In genomic region chr5:144169904-144170275, GRCh38 we compare ENCODE assay signal across 8 cellular contexts. TPM values are rescaled to one million over a fixed set of nuclear protein-coding genes. Genes with fewer than 3 reads are reported as not detected.
DNase-seq lines count a peak whose midpoint lies in the region; ATAC-seq and TF ChIP-seq lines count a peak whose summit lies in the region.

No MANE protein-coding gene starts in this region.

- peak overlapping the region; percentile 99 for H3K4me3 Mint-ChIP-seq in stimulated activated naive CD8-positive, alpha-beta T cell treated with anti-CD3 and anti-CD28 coated beads, Interleukin-15, Interleukin-2, amounts not matched to agents 100 ng/mL and 50 ng/mL, for 24 hours

- H3K27ac ChIP-seq in ascending aorta: peak overlapping the region; percentile 68 to 79
- H3K27ac ChIP-seq in lung (ENCODE audit: low read depth in 1 of 2, low read length in 1 of 2): peak overlapping the region; percentile 67 to 91

- H3K9me3 ChIP-seq in ascending aorta: no peaks in the 10 kb centered on the region
- no peaks in the 10 kb centered on the region for H3K9me3 ChIP-seq in lung (ENCODE audit: control insufficient read depth in 2 of 2, insufficient read depth in 1 of 2, low read length in 1 of 2)

- H3K4me1 ChIP-seq in ascending aorta (peaks cover 0 to 5% of the 10 kb centered on the region in 2 donors), lung (ENCODE audit: control insufficient read depth in 2 of 2, insufficient read depth in 2 of 2, low read length in 2 of 2) (peaks cover 0 to 13% of the 10 kb centered on the region in 2 donors)

- H3K4me3 ChIP-seq in ascending aorta (peak overlapping the region; percentile 89 to 97), lung (peak overlapping the region; percentile 81)

- WGBS in lung, 2 donors: 3 to 5% methylated on average over 12 of the region's 12 CpGs

- TF ChIP-seq CTCF in ascending aorta (IDR thresholded peaks at IDR 0.05) (no peak), lung (IDR thresholded peaks at IDR 0.05; ENCODE audit: control extremely low read depth, extremely low read depth) (no peak)

- H3K27ac Mint-ChIP-seq in stimulated activated naive CD8-positive, alpha-beta T cell treated with anti-CD3 and anti-CD28 coated beads, Interleukin-15, Interleukin-2, amounts not matched to agents 100 ng/mL and 50 ng/mL, for 24 hours: peak overlapping the region; percentile 95

- H3K27me3 ChIP-seq in ascending aorta: no peaks in the 10 kb centered on the region
- no peaks in the 10 kb centered on the region for H3K27me3 ChIP-seq in lung (ENCODE audit: control insufficient read depth, insufficient read depth)

- no peak for DNase-seq in stimulated activated naive CD8-positive, alpha-beta T cell treated with anti-CD3 and anti-CD28 coated beads, Interleukin-15, Interleukin-2, amounts not matched to agents 100 U/mL and 50 U/mL, for 24 hours
- DNase-seq in ascending aorta (ENCODE audit: low spot score in 2 of 2) (no peak), lung (ENCODE audit: low spot score) (no peak), NCI-H526 treated with DMSO at 0.1 percent for 48 hours (lab: John Stamatoyannopoulos, UW) (no peak)
- DNase-seq in activated effector memory CD4-positive, alpha-beta T cell treated with anti-CD3 and anti-CD28 coated beads, Interleukin-2, amount 50 U/mL, for 16 hours: no peak

- intact Hi-C loops in ascending aorta (cut with DNase I): no loop called here

- H3K4me1 Mint-ChIP-seq in stimulated activated naive CD8-positive, alpha-beta T cell treated with anti-CD3 and anti-CD28 coated beads, Interleukin-15, Interleukin-2, amounts not matched to agents 100 ng/mL and 50 ng/mL, for 24 hours (ENCODE audit: low read depth): peaks cover 43% of the 10 kb centered on the region

- peaks cover 4% of the 10 kb centered on the region for H3K27me3 Mint-ChIP-seq in stimulated activated naive CD8-positive, alpha-beta T cell treated with anti-CD3 and anti-CD28 coated beads, Interleukin-15, Interleukin-2, amounts not matched to agents 100 ng/mL and 50 ng/mL, for 24 hours

- H3K9me3 Mint-ChIP-seq in stimulated activated naive CD8-positive, alpha-beta T cell treated with anti-CD3 and anti-CD28 coated beads, Interleukin-15, Interleukin-2, amounts not matched to agents 100 ng/mL and 50 ng/mL, for 24 hours: no peaks in the 10 kb centered on the region

- peaks cover 27% of the 10 kb centered on the region for H3K36me3 Mint-ChIP-seq in stimulated activated naive CD8-positive, alpha-beta T cell treated with anti-CD3 and anti-CD28 coated beads, Interleukin-15, Interleukin-2, amounts not matched to agents 100 ng/mL and 50 ng/mL, for 24 hours (ENCODE audit: low read depth)

- peaks cover 8 to 14% of the 10 kb centered on the region in 2 donors for H3K36me3 ChIP-seq in ascending aorta
- no peaks in the 10 kb centered on the region for H3K36me3 ChIP-seq in lung (ENCODE audit: control insufficient read depth in 2 of 2, insufficient read depth in 2 of 2, low read length in 2 of 2)

- ATAC-seq in stimulated activated naive CD8-positive, alpha-beta T cell treated with anti-CD3 and anti-CD28 coated beads, Interleukin-15, Interleukin-2, amounts not matched to agents 100 U/mL and 50 U/mL, for 24 hours: no peak
- ATAC-seq in lung (ENCODE audit: insufficient read depth, low FRiP score): no peak
- no peak for ATAC-seq in GM19467 (IDR thresholded peaks at IDR 0.05; ENCODE audit: unreplicated experiment)
- ATAC-seq in HG03045 (IDR thresholded peaks at IDR 0.05; ENCODE audit: unreplicated experiment): no peak

RNA-seq across cellular contexts. Expression of gene YIPF5, which starts 0.6 kb away (rescaled TPM):
- 31.0 TPM for total RNA-seq in ascending aorta
- total RNA-seq in lung: 10 to 100 TPM; 43.2 to 51.9 TPM
- 10 to 100 TPM; 10.6 to 24.9 TPM for polyA plus RNA-seq in lung

RNA-seq across cellular contexts. Expression of gene KCTD16, which starts 0.8 kb away (rescaled TPM):
- 0.64 TPM for total RNA-seq in ascending aorta
- total RNA-seq in lung: under 1 TPM; 0.46 to 0.63 TPM
- under 1 TPM; 0.07 to 0.08 TPM for polyA plus RNA-seq in lung
